18 cellular contexts compared by ENCODE assay signal in the genomic region with DNA sequence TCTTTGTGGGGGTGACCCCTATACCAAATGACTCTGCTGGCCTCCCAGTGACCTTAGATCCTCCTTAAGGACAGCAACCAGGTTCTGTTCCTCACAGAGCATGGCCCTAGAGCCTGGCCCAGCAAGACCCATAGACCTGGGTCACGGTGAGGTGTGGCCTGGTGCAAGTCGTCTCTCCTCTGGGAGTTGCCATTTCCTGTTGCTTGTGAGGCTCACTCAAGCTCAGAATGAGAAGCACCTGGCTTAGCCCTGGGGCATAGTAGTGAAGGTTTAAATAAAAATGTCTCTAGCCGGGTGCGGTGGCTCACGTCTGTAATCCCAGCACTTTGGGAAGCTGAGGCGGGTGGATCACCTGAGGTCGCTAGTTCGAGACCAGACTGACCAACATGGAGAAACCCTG.
DNase-seq lines count a peak whose midpoint lies in the region; TF ChIP-seq lines count a peak whose summit lies in the region.
"Had no signal": no experiment of that assay in that cellular context is flagged by ENCODE, and none has a peak within 500 bp of the region (broad histone marks: within the 10 kb centered on the region; RNA-seq: fewer than 3 reads in every experiment).

No MANE protein-coding gene starts in this region.

- H4K8ac ChIP-seq in neuronal stem cell (ENCODE audit: low read depth, low read length), result no peak overlapping the region

- WGBS in neuronal stem cell (ENCODE audit: extremely low coverage in 2 of 2, insufficient read length in 2 of 2, insufficient replicate concordance in 1 of 2), 2 donors, result no CpG with 5 or more reads among the region's 8 CpGs

- no peaks in the 10 kb centered on the region for H3K36me3 Mint-ChIP-seq in dendritic cell treated with granulocyte-macrophage colony-stimulating factor and Interleukin-4, amounts not matched to agents 40 ng/mL and 50 ng/mL, for 4 days (ENCODE audit: low read depth)
- H3K36me3 Mint-ChIP-seq: activated naive CD4-positive, alpha-beta T cell treated with anti-CD3 and anti-CD28 coated beads, Interleukin-2, amount 10 ng/mL, durations not matched to agents 7 days and 5 days had no signal

- H3K27me3 ChIP-seq in DOHH2 (ENCODE audit: control insufficient read depth, low read length) (0 out of 2 replicates have a peak, but pooled peaks cover 2% of the 10 kb centered on the region), neuronal stem cell (ENCODE audit: control insufficient read depth in 3 of 3, insufficient read depth in 3 of 3, low read depth in 1 of 3, low read length in 3 of 3) (peaks cover 0 to 17% (median 0%) of the 10 kb centered on the region in 3 experiments), HAP-1 (ENCODE audit: low read depth) (no peaks in the 10 kb centered on the region)
- H3K27me3 ChIP-seq: esophagus muscularis mucosa, hepatocyte, testis had no signal

- peaks cover 5% of the 10 kb centered on the region; the same call in 1 of the 2 replicates for H3F3A ChIP-seq in DOHH2 (ENCODE audit: control insufficient read depth, insufficient read depth)

- H3K4me1 ChIP-seq in DOHH2 (ENCODE audit: control insufficient read depth, low read length) (peaks cover 31% of the 10 kb centered on the region), neuronal stem cell (ENCODE audit: control insufficient read depth in 2 of 2, insufficient read depth in 1 of 2, low read depth in 1 of 2, low read length in 2 of 2) (peaks cover 0 to 16% of the 10 kb centered on the region in 2 donors), HAP-1 (peaks cover 19% of the 10 kb centered on the region)
- H3K4me1 ChIP-seq: testis had no signal

- TF ChIP-seq POLR2A in NB4 (IDR thresholded peaks at IDR 0.05; ENCODE audit: extremely low read depth, insufficient read length), result no peak

- no peak overlapping the region for H3K14ac ChIP-seq in neuronal stem cell (ENCODE audit: low read length)

- in situ Hi-C loops in HAP-1 (cut with MboI; ENCODE audit: low sequenced_read_pairs), result no loop called here

- H3K9me2 ChIP-seq in DOHH2 (replicated peaks; ENCODE audit: control insufficient read depth, low read length), result no peaks in the 10 kb centered on the region

- no peaks in the 10 kb centered on the region for H3K79me1 ChIP-seq in neuronal stem cell (ENCODE audit: low read depth, low read length)

- H3K27ac ChIP-seq in DOHH2 (ENCODE audit: low read depth, low read length), result peak overlapping the region; percentile 39
- no peak overlapping the region for H3K27ac ChIP-seq in neuronal stem cell (replicated peaks; ENCODE audit: low read length)
- H3K27ac ChIP-seq: esophagus muscularis mucosa, hepatocyte, testis had no signal

- intact Hi-C loops in dendritic cell treated with granulocyte-macrophage colony-stimulating factor and Interleukin-4, amounts not matched to agents 40 ng/mL and 50 ng/mL, for 4 days (cut with micrococcal nuclease), result no loop called here

- H3K4me3 ChIP-seq in DOHH2 (ENCODE audit: low read length), result peak overlapping the region; percentile 27
- H3K4me3 ChIP-seq in NB4 (ENCODE audit: low read depth, low read length), result no peak overlapping the region
- H3K4me3 ChIP-seq in neuronal stem cell (ENCODE audit: low read length in 2 of 2), result no peak overlapping the region
- no peak overlapping the region for H3K4me3 ChIP-seq in HAP-1
- H3K4me3 ChIP-seq: esophagus muscularis mucosa, hepatocyte, testis had no signal

- H2BK5ac ChIP-seq in neuronal stem cell (ENCODE audit: low read length), result peak overlapping the region; percentile 35

- H3K18ac ChIP-seq in neuronal stem cell (ENCODE audit: low read length), result peak overlapping the region; percentile 15

- H3K27me3 Mint-ChIP-seq in dendritic cell treated with granulocyte-macrophage colony-stimulating factor and Interleukin-4, amounts not matched to agents 40 ng/mL and 50 ng/mL, for 4 days, result peaks cover 2% of the 10 kb centered on the region

- peak overlapping the region; percentile 32 for H3K27ac Mint-ChIP-seq in dendritic cell treated with granulocyte-macrophage colony-stimulating factor and Interleukin-4, amounts not matched to agents 40 ng/mL and 50 ng/mL, for 4 days
- H3K27ac Mint-ChIP-seq: activated naive CD4-positive, alpha-beta T cell treated with anti-CD3 and anti-CD28 coated beads, Interleukin-2, amount 10 ng/mL, durations not matched to agents 7 days and 5 days had no signal

- H4K91ac ChIP-seq in neuronal stem cell (ENCODE audit: low read depth, low read length, poor library complexity), result no peak overlapping the region

- H3K36me3 ChIP-seq in DOHH2 (ENCODE audit: control insufficient read depth, low read length) (no peaks in the 10 kb centered on the region), neuronal stem cell (replicated peaks in 1 of 2; ENCODE audit: control insufficient read depth in 2 of 2, insufficient read depth in 2 of 2, low read length in 2 of 2) (no peaks in the 10 kb centered on the region), HAP-1 (replicated peaks) (no peaks in the 10 kb centered on the region)
- H3K36me3 ChIP-seq: esophagus muscularis mucosa had no signal

- H2BK12ac ChIP-seq in neuronal stem cell (ENCODE audit: low read length), result no peak overlapping the region

- DNase-seq in NB4 (ENCODE audit: low read depth) (peak; percentile 36), neuronal stem cell (ENCODE audit: low spot score) (no peak), HAP-1 (ENCODE audit: low spot score in 2 of 2) (no peak), cerebellum (ENCODE audit: low spot score) (no peak), A172 (ENCODE audit: low spot score) (no peak), SHP77 treated with DMSO at 0.1 percent for 48 hours (lab: John Stamatoyannopoulos, UW) (no peak)
- DNase-seq: activated CD4-positive, alpha-beta T cell treated with anti-CD3 and anti-CD28 coated beads for 1 hour; activated naive CD4-positive, alpha-beta T cell treated with anti-CD3 and anti-CD28 coated beads, Interleukin-2, amount 10 ng/mL, durations not matched to agents 7 days and 5 days; cortex of kidney; kidney glomerular epithelial cell; NCI-H774; occipital lobe; stimulated activated CD4-positive, alpha-beta T cell treated with anti-CD3 and anti-CD28 coated beads, Interleukin-2, amount 100 ng/mL, for 48 hours; testis had no signal

- no peak overlapping the region for H3K9ac ChIP-seq in neuronal stem cell (ENCODE audit: low read depth, low read length, poor library complexity)

- H3K9me3 ChIP-seq in DOHH2 (ENCODE audit: control insufficient read depth, insufficient read depth, low read length), result no peaks in the 10 kb centered on the region
- H3K9me3 ChIP-seq in neuronal stem cell (replicated peaks in 1 of 2; ENCODE audit: control insufficient read depth in 2 of 2, insufficient read depth in 1 of 2, low read depth in 1 of 2, low read length in 2 of 2), result no peaks in the 10 kb centered on the region
- no peaks in the 10 kb centered on the region for H3K9me3 ChIP-seq in HAP-1
- H3K9me3 ChIP-seq: esophagus muscularis mucosa, testis had no signal

- peaks cover 51% of the 10 kb centered on the region for H3K4me1 Mint-ChIP-seq in dendritic cell treated with granulocyte-macrophage colony-stimulating factor and Interleukin-4, amounts not matched to agents 40 ng/mL and 50 ng/mL, for 4 days (ENCODE audit: low read depth)
- H3K4me1 Mint-ChIP-seq: activated naive CD4-positive, alpha-beta T cell treated with anti-CD3 and anti-CD28 coated beads, Interleukin-2, amount 10 ng/mL, durations not matched to agents 7 days and 5 days had no signal

- H3K9me3 Mint-ChIP-seq in dendritic cell treated with granulocyte-macrophage colony-stimulating factor and Interleukin-4, amounts not matched to agents 40 ng/mL and 50 ng/mL, for 4 days, result no peaks in the 10 kb centered on the region
- H3K9me3 Mint-ChIP-seq: activated naive CD4-positive, alpha-beta T cell treated with anti-CD3 and anti-CD28 coated beads, Interleukin-2, amount 10 ng/mL, durations not matched to agents 7 days and 5 days had no signal

- TF ChIP-seq CTCF in DOHH2 (IDR thresholded peaks at IDR 0.05; ENCODE audit: low read depth, low read length, poor library complexity, severe bottlenecking) (no peak), NB4 (IDR thresholded peaks at IDR 0.05; ENCODE audit: low read depth, low read length) (no peak)

- H3K4me3 Mint-ChIP-seq in dendritic cell treated with granulocyte-macrophage colony-stimulating factor and Interleukin-4, amounts not matched to agents 40 ng/mL and 50 ng/mL, for 4 days, result no peak overlapping the region
- H3K4me3 Mint-ChIP-seq: activated naive CD4-positive, alpha-beta T cell treated with anti-CD3 and anti-CD28 coated beads, Interleukin-2, amount 10 ng/mL, durations not matched to agents 7 days and 5 days had no signal

- H3K23ac ChIP-seq in neuronal stem cell (ENCODE audit: low read depth, low read length, poor library complexity), result no peak overlapping the region

- no peak overlapping the region for H2BK120ac ChIP-seq in neuronal stem cell (ENCODE audit: low read depth, low read length)

- no peaks in the 10 kb centered on the region for H3K79me2 ChIP-seq in DOHH2 (ENCODE audit: control insufficient read depth, low read length)
- H3K79me2 ChIP-seq: hepatocyte had no signal

- H3K4ac ChIP-seq in neuronal stem cell (ENCODE audit: low read length), result no peak overlapping the region

- no peaks in the 10 kb centered on the region for H4K20me1 ChIP-seq in DOHH2 (ENCODE audit: control insufficient read depth, insufficient read depth, low read depth, low read length)

- H2BK15ac ChIP-seq in neuronal stem cell (ENCODE audit: low read length), result no peak overlapping the region

- H3K4me2 ChIP-seq in DOHH2 (ENCODE audit: low read length) (peak overlapping the region; percentile 56), neuronal stem cell (ENCODE audit: insufficient read depth, low read length, poor library complexity, severe bottlenecking) (no peak overlapping the region)
- H3K4me2 ChIP-seq: hepatocyte had no signal

- H2AK5ac ChIP-seq in neuronal stem cell (ENCODE audit: low read depth, low read length), result no peak overlapping the region

- no peak overlapping the region for H2AFZ ChIP-seq in neuronal stem cell (ENCODE audit: low read length)
- H2AFZ ChIP-seq: hepatocyte had no signal
